Comparison of ENCODE assay signal across 8 cellular contexts in genomic region chr6:109690740-109691687, GRCh38. TPM values are rescaled to one million over a fixed set of nuclear protein-coding genes. Genes with fewer than 3 reads are reported as not detected.
A peak's percentile ranks its signal among the peaks of the same experiment; 100 is the strongest.
DNase-seq lines count a peak whose midpoint lies in the region; ATAC-seq and TF ChIP-seq lines count a peak whose summit lies in the region.

Gene AK9 (minus strand): TSS chr6:109691202. CDS start chr6:109675745, 15,457 bp downstream.
Gene FIG4 (plus strand): TSS chr6:109691296. CDS start chr6:109691436, 140 bp downstream.

- DNase-seq in GM13976 (ENCODE audit: low spot score) = peak; percentile 91
- DNase-seq in NCI-H146 (lab: John Stamatoyannopoulos, UW) = peak; percentile 97
- peak; percentile 70 to 90 (median 81) for DNase-seq in T-helper 1 cell
- peak; percentile 32 to 96 (median 90) for DNase-seq in amygdala (lab: John Stamatoyannopoulos, UW)
- DNase-seq in right atrium auricular region (ENCODE audit: low spot score) = peak; percentile 93
- peak; percentile 93 to 95 for DNase-seq in psoas muscle
- peak; percentile 88 to 89 for DNase-seq in uterus

- peaks cover 0 to 20% of the 10 kb centered on the region in 2 donors for H3K4me1 ChIP-seq in right atrium auricular region
- peaks cover 26% of the 10 kb centered on the region for H3K4me1 ChIP-seq in psoas muscle
- no peaks in the 10 kb centered on the region for H3K4me1 ChIP-seq in uterus

- H3K27ac ChIP-seq in right atrium auricular region (peak within 1 kb of the TSS; percentile 83 to 94), psoas muscle (peak within 1 kb of the TSS; percentile 92), uterus (peak within 1 kb of the TSS; percentile 81 to 84)

- intact Hi-C loops in psoas muscle (cut with DNase I) = loop anchor here in 1 of 2 donors (5.0 kb wide), 1 partner anchor 491 kb away; the partner anchor contains the start of gene CDC40
- intact Hi-C loops in uterus (cut with DNase I; ENCODE audit: low total_unique reads) = no loop called here

- 0% methylated on average over 40 to 48 of the region's 48 CpGs for WGBS in psoas muscle, 3 donors

- in situ Hi-C loops in GM13976 (cut with MboI; ENCODE audit: low sequenced_read_pairs, unreplicated experiment) = no loop called here

- peak; percentile 94 for ATAC-seq in HG02870 (IDR thresholded peaks at IDR 0.05; ENCODE audit: unreplicated experiment)
- ATAC-seq in psoas muscle = peak; percentile 98 to 99 (median 99)

- no peaks in the 10 kb centered on the region for H3K27me3 ChIP-seq in right atrium auricular region
- H3K27me3 ChIP-seq in psoas muscle (ENCODE audit: insufficient read depth in 3 of 3, low read length in 2 of 3) = no peaks in the 10 kb centered on the region
- no peaks in the 10 kb centered on the region for H3K27me3 ChIP-seq in uterus

- no peaks in the 10 kb centered on the region for H3K9me3 ChIP-seq in right atrium auricular region
- no peaks in the 10 kb centered on the region for H3K9me3 ChIP-seq in psoas muscle
- H3K9me3 ChIP-seq in uterus = no peaks in the 10 kb centered on the region

- H3K36me3 ChIP-seq in right atrium auricular region = no peaks in the 10 kb centered on the region
- H3K36me3 ChIP-seq in psoas muscle (ENCODE audit: insufficient read depth in 1 of 2, low read depth in 1 of 2) = peaks cover 0 to 4% of the 10 kb centered on the region in 2 donors
- H3K36me3 ChIP-seq in uterus = no peaks in the 10 kb centered on the region

- TF ChIP-seq CTCF in GM13976 (IDR thresholded peaks at IDR 0.05; ENCODE audit: borderline replicate concordance, control extremely low read depth, extremely low read depth, insufficient read depth, missing control alignments) = no peak
- peak in 1 of 2 donors; percentile 44 for TF ChIP-seq CTCF in right atrium auricular region (IDR thresholded peaks at IDR 0.05)
- no peak for TF ChIP-seq CTCF in psoas muscle (IDR thresholded peaks at IDR 0.05)
- peak in 2 of 4 experiments; percentile 5 to 6 for TF ChIP-seq CTCF in uterus (IDR thresholded peaks at IDR 0.05)

- peak within 1 kb of the TSS; percentile 66 to 72 for H3K4me3 ChIP-seq in right atrium auricular region
- peak within 1 kb of the TSS; percentile 88 for H3K4me3 ChIP-seq in psoas muscle
- peak within 1 kb of the TSS; percentile 73 to 96 for H3K4me3 ChIP-seq in uterus

- peak; percentile 35 to 65 for TF ChIP-seq POLR2A in uterus (IDR thresholded peaks at IDR 0.05)

RNA-seq across cellular contexts. Expression of gene AK9, which starts in this region (rescaled TPM):
- total RNA-seq in right atrium auricular region (10 to 100 TPM; 10.4 to 12.3 TPM), psoas muscle (1 to 10 TPM; 3.4 to 6.5 (median 5.4) TPM), uterus (10 to 100 TPM; 12.3 to 27.9 (median 13.5) TPM)
- 1 to 10 TPM; 2.0 to 7.4 (median 3.1) TPM for polyA plus RNA-seq in psoas muscle

RNA-seq across cellular contexts. Expression of gene FIG4, which starts in this region (rescaled TPM):
- total RNA-seq in right atrium auricular region (1 to 10 TPM; 6.2 to 9.6 TPM), psoas muscle (10 to 100 TPM in 3 of 4 donors, 1 to 10 TPM in 1; 7.9 to 12.5 (median 11.2) TPM), uterus (10 to 100 TPM in 3 of 4 donors, 1 to 10 TPM in 1; 4.1 to 35.5 (median 17.4) TPM)
- polyA plus RNA-seq in psoas muscle = 1 to 10 TPM; 5.8 to 8.6 (median 7.5) TPM

Comparison
In these comparisons a context has a peak if more than half of its experiments do, and no peak if none do; other contexts are left out.
1. Peak in every context shown above with its lines: DNase-seq, ATAC-seq, H3K4me3 ChIP-seq and H3K27ac ChIP-seq.